ENCODE assay signal across 21 cellular contexts in the genomic region with DNA sequence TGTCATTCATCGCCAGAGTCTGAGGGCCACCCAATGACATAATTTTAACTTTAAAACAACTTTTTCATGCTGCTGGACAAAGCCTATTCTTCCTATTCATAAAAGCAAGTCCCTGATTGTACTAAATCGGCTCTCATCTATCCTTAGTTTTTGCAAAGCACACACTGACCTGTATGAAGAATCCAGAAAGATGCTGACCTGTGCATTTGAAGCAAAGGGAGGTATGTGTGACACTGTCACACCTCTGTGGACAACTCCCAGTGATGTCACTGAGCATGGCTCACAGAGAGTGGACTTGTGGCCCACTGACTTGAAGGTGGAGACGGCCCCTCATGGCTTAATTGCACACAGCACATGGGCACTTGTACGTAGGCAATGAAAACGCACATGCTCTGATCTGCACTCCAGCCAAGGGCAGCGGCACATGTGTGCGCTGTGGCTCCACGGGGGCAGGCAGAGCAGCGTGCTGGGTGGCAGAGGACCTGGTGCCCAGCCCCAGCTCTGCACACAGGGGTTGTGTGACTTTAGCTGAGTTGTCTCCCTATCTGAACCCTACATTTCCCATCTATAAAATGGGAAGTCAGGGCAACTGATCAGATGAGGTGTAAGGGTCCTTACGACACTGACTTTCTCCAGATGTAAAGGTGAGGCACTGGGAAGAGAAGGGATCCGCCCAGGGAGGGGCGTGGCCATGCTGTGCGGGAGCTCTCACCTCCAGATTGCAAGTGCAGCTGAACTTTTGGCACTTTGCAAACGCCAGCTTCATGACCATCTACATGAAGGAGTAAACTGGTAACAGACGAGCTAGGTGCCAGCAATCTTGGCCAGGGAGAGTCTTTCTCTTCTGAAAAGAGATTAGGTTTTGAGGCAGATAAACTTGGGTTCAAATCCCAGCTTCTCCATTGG.
"Had no signal": no experiment of that assay in that cellular context is flagged by ENCODE, and none has a peak within 500 bp of the region (broad histone marks: within the 10 kb centered on the region; RNA-seq: fewer than 3 reads in every experiment).

No MANE protein-coding gene starts in this region.

- H3K4me3 Mint-ChIP-seq: activated CD4-positive, alpha-beta memory T cell treated with anti-CD3 and anti-CD28 coated beads for 36 hours; activated naive CD4-positive, alpha-beta T cell treated with anti-CD3 and anti-CD28 coated beads, Interleukin-2, amount 10 ng/mL, durations not matched to agents 7 days and 5 days; activated naive CD8-positive, alpha-beta T cell treated with anti-CD3 and anti-CD28 coated beads, Interleukin-2, amount 50 U/mL, for 24 hours; brain; natural killer cell had no signal

- DNase-seq: activated CD4-positive, alpha-beta memory T cell treated with anti-CD3 and anti-CD28 coated beads for 36 hours; activated CD4-positive, alpha-beta T cell treated with anti-CD3 and anti-CD28 coated beads for 4 hours; activated naive CD4-positive, alpha-beta T cell treated with anti-CD3 and anti-CD28 coated beads, Interleukin-2, amount 10 ng/mL, durations not matched to agents 7 days and 5 days; activated naive CD8-positive, alpha-beta T cell treated with anti-CD3 and anti-CD28 coated beads, Interleukin-2, amount 50 U/mL, for 24 hours; activated T-cell treated with anti-CD3 and anti-CD28 coated beads, Interleukin-2, amount 50 U/mL, for 1 hour; anterior cingulate cortex; caudate nucleus; erythroblast; foreskin melanocyte; glutamatergic neuron; hippocampal formation; mesenchymal stem cell; natural killer cell; stimulated activated naive CD8-positive, alpha-beta T cell treated with anti-CD3 and anti-CD28 coated beads, Interleukin-15, Interleukin-2, amounts not matched to agents 100 U/mL and 50 U/mL, for 24 hours; substantia nigra had no signal

- H3K27ac Mint-ChIP-seq: activated CD4-positive, alpha-beta memory T cell treated with anti-CD3 and anti-CD28 coated beads for 36 hours; activated naive CD4-positive, alpha-beta T cell treated with anti-CD3 and anti-CD28 coated beads, Interleukin-2, amount 10 ng/mL, durations not matched to agents 7 days and 5 days; activated naive CD8-positive, alpha-beta T cell treated with anti-CD3 and anti-CD28 coated beads, Interleukin-2, amount 50 U/mL, for 24 hours; activated T-helper 2 cell treated with anti-CD3 and anti-CD28 coated beads, Interferon-gamma antibody, Interleukin-2, Interleukin-4, amounts not matched to agents 10 μg/mL and 5 μg/mL and 100 μg/mL, durations not matched to agents 14 hours and 24 hours and 36 hours; brain; natural killer cell had no signal

- FAIRE-seq: colon, urothelium cell line had no signal

- H3K4me3 ChIP-seq: tibial nerve had no signal

- H3K4me1 Mint-ChIP-seq: natural killer cell had no signal

- H3K27me3 ChIP-seq: tibial nerve had no signal

- H3K36me3 ChIP-seq: neutrophil, tibial nerve had no signal

- H3K36me3 Mint-ChIP-seq: activated CD4-positive, alpha-beta memory T cell treated with anti-CD3 and anti-CD28 coated beads for 36 hours; activated naive CD4-positive, alpha-beta T cell treated with anti-CD3 and anti-CD28 coated beads, Interleukin-2, amount 10 ng/mL, durations not matched to agents 7 days and 5 days; brain; natural killer cell had no signal

- H3K27ac ChIP-seq: neutrophil, tibial nerve had no signal

- H3K9me3 Mint-ChIP-seq: activated CD4-positive, alpha-beta memory T cell treated with anti-CD3 and anti-CD28 coated beads for 36 hours; activated naive CD4-positive, alpha-beta T cell treated with anti-CD3 and anti-CD28 coated beads, Interleukin-2, amount 10 ng/mL, durations not matched to agents 7 days and 5 days; activated naive CD8-positive, alpha-beta T cell treated with anti-CD3 and anti-CD28 coated beads, Interleukin-2, amount 50 U/mL, for 24 hours; activated T-helper 2 cell treated with anti-CD3 and anti-CD28 coated beads, Interferon-gamma antibody, Interleukin-2, Interleukin-4, amounts not matched to agents 10 μg/mL and 5 μg/mL and 100 μg/mL, durations not matched to agents 14 hours and 24 hours and 36 hours; brain; natural killer cell had no signal

- H3K9me3 ChIP-seq: neutrophil, tibial nerve had no signal
